Comparison of ENCODE assay signal across 8 cellular contexts in genomic region chr1:109263597-109264378, GRCh38. TPM values are rescaled to one million over a fixed set of nuclear protein-coding genes. Genes with fewer than 3 reads are reported as not detected.
DNase-seq lines count a peak whose midpoint lies in the region; ATAC-seq and TF ChIP-seq lines count a peak whose summit lies in the region.

No MANE protein-coding gene starts in this region.

- in situ Hi-C loops in GM13977 (cut with MboI; ENCODE audit: low pct_unique_long_range_greater_than_20kb, low sequenced_read_pairs, unreplicated experiment): loop anchor here (10.0 kb wide), 1 partner anchor 271 kb away; the partner anchor contains the start of gene GPR61

- peak; percentile 75 for ATAC-seq in HG03442 (IDR thresholded peaks at IDR 0.05; ENCODE audit: unreplicated experiment)

- H3K27me3 ChIP-seq in SJSA1 (replicated peaks): no peaks in the 10 kb centered on the region

- peak; percentile 97 for TF ChIP-seq CTCF in GM13977 (IDR thresholded peaks at IDR 0.05; ENCODE audit: extremely low read depth, insufficient read depth, missing control alignments)
- TF ChIP-seq CTCF in fibroblast of villous mesenchyme (IDR thresholded peaks at IDR 0.05; ENCODE audit: insufficient read depth, low read depth, low read length): peak; percentile 100

- DNase-seq in 8988T (peak; percentile 95), GM13977 (ENCODE audit: low spot score) (peak; percentile 91), SJSA1 (ENCODE audit: low read depth in 1 of 2, low spot score in 2 of 2) (peak; percentile 80 to 97), activated gamma-delta T cell (lab: John Stamatoyannopoulos, UW) (peak; percentile 38), fibroblast of villous mesenchyme (ENCODE audit: low read depth) (peak; percentile 87), occipital lobe (lab: John Stamatoyannopoulos, UW) (peak; percentile 71)

- no peak overlapping the region for H3K4me3 ChIP-seq in SJSA1
- no peak overlapping the region for H3K4me3 ChIP-seq in fibroblast of villous mesenchyme (ENCODE audit: low read depth, low read length)

- no peaks in the 10 kb centered on the region for H3K4me1 ChIP-seq in SJSA1 (replicated peaks)

- H3K9me3 ChIP-seq in SJSA1 (replicated peaks): 0 out of 2 replicates have a peak, but pooled peaks cover 3% of the 10 kb centered on the region

- H3K27ac ChIP-seq in SJSA1 (no peak overlapping the region), temporal lobe (ENCODE audit: low read depth, low read length) (peak overlapping the region; percentile 91)

- H3K36me3 ChIP-seq in SJSA1: no peaks in the 10 kb centered on the region

RNA-seq across cellular contexts. Expression of gene CELSR2, which starts 14.4 kb away (rescaled TPM):
- 0.11 TPM in 1 of 2 replicates, not detected in the other for total RNA-seq in SJSA1 (2014; rRNA removed; shearing (Covaris generic))
- total RNA-seq in fibroblast of villous mesenchyme (1.3 TPM in 2 replicates), occipital lobe (41.8 TPM), temporal lobe (46.5 TPM)

RNA-seq across cellular contexts. Expression of gene PSRC1, which starts 19.2 kb away (rescaled TPM):
- total RNA-seq in SJSA1 (2014; rRNA removed; shearing (Covaris generic)): 94.1 and 137 TPM in 2 replicates
- total RNA-seq in fibroblast of villous mesenchyme (14.2 and 23.3 TPM in 2 replicates), occipital lobe (11.4 TPM), temporal lobe (6.9 TPM)

RNA-seq across cellular contexts. Expression of gene MYBPHL, which starts 43.0 kb away (rescaled TPM):
- not detected in 2 replicates for total RNA-seq in SJSA1 (2014; rRNA removed; shearing (Covaris generic))
- total RNA-seq in fibroblast of villous mesenchyme (not detected in 2 replicates), occipital lobe (not detected), temporal lobe (not detected)

RNA-seq across cellular contexts. Expression of gene SARS1, which starts 50.1 kb away (rescaled TPM):
- total RNA-seq in SJSA1 (2014; rRNA removed; shearing (Covaris generic)): 252 and 264 TPM in 2 replicates
- total RNA-seq in fibroblast of villous mesenchyme: 235 and 310 TPM in 2 replicates
- total RNA-seq in occipital lobe: 153 TPM
- total RNA-seq in temporal lobe: 109 TPM

Comparison
In these comparisons a context has a peak if more than half of its experiments do, and no peak if none do; other contexts are left out.
1. DNase-seq: peak in every context shown above with its lines; median percentile 95 in 8988T; 91 in GM13977; 88 in SJSA1; 87 in fibroblast of villous mesenchyme; 71 in occipital lobe; 38 in activated gamma-delta T cell.
2. RNA of gene CELSR2, which starts 14.4 kb away (total RNA-seq): 46.5 TPM in temporal lobe (single experiment) and 41.8 TPM in occipital lobe (single experiment); 1.3 TPM in fibroblast of villous mesenchyme and 0.11 TPM in SJSA1; every median in the first group is over 10 times any median in the second.